In the genomic region with DNA sequence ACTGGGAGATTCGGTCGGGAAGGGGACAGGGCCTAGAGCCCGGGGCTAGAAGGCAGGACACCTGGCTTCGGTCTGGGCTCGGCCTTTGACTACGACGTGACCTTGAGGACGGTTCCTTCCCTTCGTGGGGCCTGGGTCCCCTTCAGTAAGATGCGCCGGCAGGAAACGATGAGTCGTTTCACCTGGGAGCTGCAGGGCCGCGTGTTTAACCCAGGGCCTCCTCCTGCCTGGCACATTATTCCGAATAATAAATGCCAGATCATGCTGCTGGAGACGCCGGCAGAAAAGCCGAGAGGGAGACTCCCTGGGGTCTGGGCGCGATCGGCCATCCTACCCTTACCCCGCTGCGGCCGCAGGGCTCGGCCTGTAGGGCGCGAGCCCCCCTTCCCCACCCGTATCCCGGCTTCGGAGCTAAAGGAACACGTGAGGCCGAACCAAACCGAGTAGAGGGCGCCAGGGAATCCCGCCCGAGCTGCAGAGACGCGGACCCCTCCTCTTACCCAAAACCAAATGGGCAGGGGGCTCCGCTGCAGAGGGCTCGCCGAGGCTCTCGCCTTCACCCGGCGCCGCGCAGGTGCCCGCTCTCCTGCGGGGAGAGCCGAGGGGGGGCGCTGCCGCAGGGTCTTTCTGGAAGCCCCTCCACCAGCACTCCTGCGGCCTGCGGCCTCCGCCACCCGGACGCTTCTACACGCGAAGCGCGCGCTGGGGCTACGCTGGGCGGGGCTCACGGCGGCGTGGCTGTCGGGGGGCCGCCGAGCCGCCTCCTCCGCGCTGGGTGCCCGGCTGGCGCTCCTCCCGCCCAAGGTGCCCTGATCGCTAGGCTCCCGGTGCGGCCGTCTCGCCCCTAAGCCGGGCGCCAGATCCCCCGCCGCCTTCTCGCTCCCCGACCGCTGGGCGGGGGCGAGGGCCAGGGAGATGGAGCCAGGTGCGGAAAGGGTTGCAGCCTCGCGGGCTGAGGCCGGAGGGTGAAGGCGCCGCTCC, we compare ENCODE assay signal across 7 cellular contexts. TPM values are rescaled to one million over a fixed set of nuclear protein-coding genes. Genes with fewer than 3 reads are reported as not detected.
DNase-seq lines count a peak whose midpoint lies in the region; ATAC-seq and FAIRE-seq lines count a peak whose summit lies in the region.

A gene with protein sequence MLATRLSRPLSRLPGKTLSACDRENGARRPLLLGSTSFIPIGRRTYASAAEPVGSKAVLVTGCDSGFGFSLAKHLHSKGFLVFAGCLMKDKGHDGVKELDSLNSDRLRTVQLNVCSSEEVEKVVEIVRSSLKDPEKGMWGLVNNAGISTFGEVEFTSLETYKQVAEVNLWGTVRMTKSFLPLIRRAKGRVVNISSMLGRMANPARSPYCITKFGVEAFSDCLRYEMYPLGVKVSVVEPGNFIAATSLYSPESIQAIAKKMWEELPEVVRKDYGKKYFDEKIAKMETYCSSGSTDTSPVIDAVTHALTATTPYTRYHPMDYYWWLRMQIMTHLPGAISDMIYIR (minus strand): TSS at position 688 of the 981 bp plus-strand sequence. CDS start 9,525 bp downstream, outside the sequence.

- H3K36me3 Mint-ChIP-seq in activated CD8-positive, alpha-beta T cell treated with anti-CD3 and anti-CD28 coated beads, Interleukin-2, amount 10 ng/mL, durations not matched to agents 7 days and 5 days (ENCODE audit: low read depth), result peaks cover 70% of the 10 kb centered on the region

- H3K36me3 ChIP-seq in effector memory CD4-positive, alpha-beta T cell (ENCODE audit: control insufficient read depth, insufficient read depth, low read length), result no peaks in the 10 kb centered on the region
- H3K36me3 ChIP-seq in mucosa of rectum (ENCODE audit: control insufficient read depth in 2 of 2, insufficient read depth in 2 of 2, low read length in 2 of 2), result peaks cover 0 to 5% of the 10 kb centered on the region in 2 donors

- ATAC-seq in HG02981 (IDR thresholded peaks at IDR 0.05; ENCODE audit: unreplicated experiment), result peak; percentile 31
- ATAC-seq in activated CD8-positive, alpha-beta T cell treated with anti-CD3 and anti-CD28 coated beads, Interleukin-2, amount 10 ng/mL, durations not matched to agents 7 days and 5 days, result peak; percentile 57

- peaks cover 16% of the 10 kb centered on the region for H3K9me3 Mint-ChIP-seq in activated CD8-positive, alpha-beta T cell treated with anti-CD3 and anti-CD28 coated beads, Interleukin-2, amount 10 ng/mL, durations not matched to agents 7 days and 5 days (ENCODE audit: insufficient read depth)

- H3K4me1 ChIP-seq in effector memory CD4-positive, alpha-beta T cell (ENCODE audit: control insufficient read depth, insufficient read depth, low read length, poor library complexity, severe bottlenecking), result peaks cover 15% of the 10 kb centered on the region
- H3K4me1 ChIP-seq in mucosa of rectum (ENCODE audit: control insufficient read depth in 2 of 2, insufficient read depth in 2 of 2, low read length in 2 of 2), result peaks cover 20 to 21% of the 10 kb centered on the region in 2 donors

- DNase-seq in GM18507 (ENCODE audit: extremely low spot score, insufficient read length, low read depth) (peak; percentile 45), NCI-H510A (lab: John Stamatoyannopoulos, UW) (peak; percentile 65)
- DNase-seq in activated CD8-positive, alpha-beta T cell treated with anti-CD3 and anti-CD28 coated beads, Interleukin-2, amount 10 ng/mL, durations not matched to agents 7 days and 5 days, result peak; percentile 83
- DNase-seq in effector memory CD4-positive, alpha-beta T cell, result peak; percentile 25 to 30 (median 26)
- peak; percentile 34 for DNase-seq in stimulated activated CD8-positive, alpha-beta memory T cell treated with anti-CD3 and anti-CD28 coated beads, Interleukin-7, amount 100 ng/mL, for 24 hours (ENCODE audit: low read depth)

- H3K27me3 ChIP-seq in effector memory CD4-positive, alpha-beta T cell (replicated peaks; ENCODE audit: control insufficient read depth, insufficient read depth, low read length, poor library complexity, severe bottlenecking), result no peaks in the 10 kb centered on the region
- no peaks in the 10 kb centered on the region for H3K27me3 ChIP-seq in mucosa of rectum (ENCODE audit: control insufficient read depth in 2 of 2, insufficient read depth in 2 of 2, low read length in 2 of 2)

- H3K27me3 Mint-ChIP-seq in activated CD8-positive, alpha-beta T cell treated with anti-CD3 and anti-CD28 coated beads, Interleukin-2, amount 10 ng/mL, durations not matched to agents 7 days and 5 days (ENCODE audit: low read depth), result no peaks in the 10 kb centered on the region

- no peaks in the 10 kb centered on the region for H3K9me3 ChIP-seq in effector memory CD4-positive, alpha-beta T cell (ENCODE audit: control insufficient read depth, low read length)
- H3K9me3 ChIP-seq in mucosa of rectum (ENCODE audit: control insufficient read depth in 2 of 2, low read length in 2 of 2), result no peaks in the 10 kb centered on the region

- CTCF ChIA-PET in activated CD8-positive, alpha-beta T cell treated with anti-CD3 and anti-CD28 coated beads, Interleukin-2, amount 10 ng/mL, durations not matched to agents 7 days and 5 days (lab: Charles Lee), result interaction anchor here (1.1 kb wide), 1 partner anchor 42 kb away, joined by 3 read pairs; no protein-coding TSS in a partner anchor

- peak; percentile 73 for FAIRE-seq in GM18507 (lab: Jason Lieb, UNC)

- H3K27ac ChIP-seq in effector memory CD4-positive, alpha-beta T cell (ENCODE audit: insufficient read depth, low read length, poor library complexity, severe bottlenecking), result peak within 1 kb of the TSS; percentile 83
- peak within 1 kb of the TSS; percentile 95 to 98 for H3K27ac ChIP-seq in mucosa of rectum (ENCODE audit: low read depth in 2 of 2, low read length in 2 of 2)

- peak within 1 kb of the TSS; percentile 92 for H3K4me3 Mint-ChIP-seq in activated CD8-positive, alpha-beta T cell treated with anti-CD3 and anti-CD28 coated beads, Interleukin-2, amount 10 ng/mL, durations not matched to agents 7 days and 5 days

- H3K4me3 ChIP-seq in effector memory CD4-positive, alpha-beta T cell (ENCODE audit: insufficient read depth, low read depth, low read length, poor library complexity, severe bottlenecking), result peak within 1 kb of the TSS; percentile 95
- peak within 1 kb of the TSS; percentile 85 to 93 for H3K4me3 ChIP-seq in mucosa of rectum (ENCODE audit: low read length in 2 of 2)

- H3K27ac Mint-ChIP-seq in activated CD8-positive, alpha-beta T cell treated with anti-CD3 and anti-CD28 coated beads, Interleukin-2, amount 10 ng/mL, durations not matched to agents 7 days and 5 days, result peak within 1 kb of the TSS; percentile 93

- peak within 1 kb of the TSS; percentile 93 to 96 for H3K9ac ChIP-seq in mucosa of rectum (ENCODE audit: low read depth in 1 of 2, low read length in 2 of 2)

- peaks cover 60% of the 10 kb centered on the region for H3K4me1 Mint-ChIP-seq in activated CD8-positive, alpha-beta T cell treated with anti-CD3 and anti-CD28 coated beads, Interleukin-2, amount 10 ng/mL, durations not matched to agents 7 days and 5 days (ENCODE audit: low read depth)

- POLR2A ChIA-PET in activated CD8-positive, alpha-beta T cell treated with anti-CD3 and anti-CD28 coated beads, Interleukin-2, amount 10 ng/mL, durations not matched to agents 7 days and 5 days (lab: Charles Lee), result interaction anchor here (0.6 to 2.4 kb wide), 4 partner anchors 11 to 71 kb away, joined by 3 to 7 read pairs (median 3); no protein-coding TSS in a partner anchor

RNA-seq across cellular contexts. Expression of the gene that starts here (rescaled TPM):
- total RNA-seq in activated CD8-positive, alpha-beta T cell treated with anti-CD3 and anti-CD28 coated beads, Interleukin-2, amount 10 ng/mL, durations not matched to agents 7 days and 5 days, result 100 to 1,000 TPM; 166 to 171 TPM

Comparison
In these comparisons a context has a peak if more than half of its experiments do, and no peak if none do; other contexts are left out.
1. Peak in every context shown above with its lines: DNase-seq, ATAC-seq, H3K4me3 ChIP-seq and H3K27ac ChIP-seq.
2. DNase-seq: peak in every context shown above with its lines; median percentile 83 in activated CD8-positive, alpha-beta T cell treated with anti-CD3 and anti-CD28 coated beads, Interleukin-2, amount 10 ng/mL, durations not matched to agents 7 days and 5 days; 65 in NCI-H510A; 45 in GM18507; 34 in stimulated activated CD8-positive, alpha-beta memory T cell treated with anti-CD3 and anti-CD28 coated beads, Interleukin-7, amount 100 ng/mL, for 24 hours; 26 in effector memory CD4-positive, alpha-beta T cell.